Comparison of ENCODE assay signal across 1 cellular context in the genomic region with DNA sequence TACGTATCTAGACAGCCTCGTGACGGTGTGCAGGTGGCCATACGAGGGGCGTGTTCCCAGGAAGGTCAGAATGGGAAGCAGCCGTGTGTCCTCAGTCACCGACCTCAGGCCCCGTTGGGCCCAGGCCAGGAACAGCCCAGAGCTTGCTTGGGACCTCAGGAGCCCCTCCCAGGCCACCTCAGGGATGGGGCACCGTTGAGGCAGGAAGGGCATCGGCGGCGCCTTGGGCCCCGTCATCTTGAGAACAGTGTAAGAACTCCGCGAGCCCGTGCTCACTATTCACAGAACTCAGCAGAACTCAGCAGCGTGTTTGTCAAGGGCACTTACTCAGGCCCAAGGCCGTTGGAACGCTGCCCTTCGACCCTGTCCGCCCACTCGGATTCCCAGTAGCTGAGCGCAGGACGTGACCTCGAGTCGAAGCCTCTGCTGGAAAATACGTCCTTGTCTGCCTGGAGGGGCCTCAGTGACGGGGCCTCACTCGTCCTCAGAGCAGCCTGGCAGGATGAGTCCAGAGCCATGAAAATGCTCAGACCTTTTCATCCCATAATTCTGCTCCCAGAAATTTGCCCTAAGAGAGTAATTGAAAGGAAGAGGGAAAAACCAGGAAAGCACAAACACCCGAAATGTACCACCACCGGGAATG.
TF ChIP-seq lines count a peak whose summit lies in the region.

No MANE protein-coding gene starts in this region.

TF ChIP-seq in HepG2, 621 proteins besides CTCF, POLR2A, EP300 and RAD21 (continued from another document and continues in another):
- TF ChIP-seq, protein P1, sequence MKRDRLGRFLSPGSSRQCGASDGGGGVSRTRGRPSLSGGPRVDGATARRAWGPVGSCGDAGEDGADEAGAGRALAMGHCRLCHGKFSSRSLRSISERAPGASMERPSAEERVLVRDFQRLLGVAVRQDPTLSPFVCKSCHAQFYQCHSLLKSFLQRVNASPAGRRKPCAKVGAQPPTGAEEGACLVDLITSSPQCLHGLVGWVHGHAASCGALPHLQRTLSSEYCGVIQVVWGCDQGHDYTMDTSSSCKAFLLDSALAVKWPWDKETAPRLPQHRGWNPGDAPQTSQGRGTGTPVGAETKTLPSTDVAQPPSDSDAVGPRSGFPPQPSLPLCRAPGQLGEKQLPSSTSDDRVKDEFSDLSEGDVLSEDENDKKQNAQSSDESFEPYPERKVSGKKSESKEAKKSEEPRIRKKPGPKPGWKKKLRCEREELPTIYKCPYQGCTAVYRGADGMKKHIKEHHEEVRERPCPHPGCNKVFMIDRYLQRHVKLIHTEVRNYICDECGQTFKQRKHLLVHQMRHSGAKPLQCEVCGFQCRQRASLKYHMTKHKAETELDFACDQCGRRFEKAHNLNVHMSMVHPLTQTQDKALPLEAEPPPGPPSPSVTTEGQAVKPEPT (CRISPR knock-in tag; IDR thresholded peaks at IDR 0.05; ENCODE audit: low read depth): no peak
- TF ChIP-seq, protein P2, sequence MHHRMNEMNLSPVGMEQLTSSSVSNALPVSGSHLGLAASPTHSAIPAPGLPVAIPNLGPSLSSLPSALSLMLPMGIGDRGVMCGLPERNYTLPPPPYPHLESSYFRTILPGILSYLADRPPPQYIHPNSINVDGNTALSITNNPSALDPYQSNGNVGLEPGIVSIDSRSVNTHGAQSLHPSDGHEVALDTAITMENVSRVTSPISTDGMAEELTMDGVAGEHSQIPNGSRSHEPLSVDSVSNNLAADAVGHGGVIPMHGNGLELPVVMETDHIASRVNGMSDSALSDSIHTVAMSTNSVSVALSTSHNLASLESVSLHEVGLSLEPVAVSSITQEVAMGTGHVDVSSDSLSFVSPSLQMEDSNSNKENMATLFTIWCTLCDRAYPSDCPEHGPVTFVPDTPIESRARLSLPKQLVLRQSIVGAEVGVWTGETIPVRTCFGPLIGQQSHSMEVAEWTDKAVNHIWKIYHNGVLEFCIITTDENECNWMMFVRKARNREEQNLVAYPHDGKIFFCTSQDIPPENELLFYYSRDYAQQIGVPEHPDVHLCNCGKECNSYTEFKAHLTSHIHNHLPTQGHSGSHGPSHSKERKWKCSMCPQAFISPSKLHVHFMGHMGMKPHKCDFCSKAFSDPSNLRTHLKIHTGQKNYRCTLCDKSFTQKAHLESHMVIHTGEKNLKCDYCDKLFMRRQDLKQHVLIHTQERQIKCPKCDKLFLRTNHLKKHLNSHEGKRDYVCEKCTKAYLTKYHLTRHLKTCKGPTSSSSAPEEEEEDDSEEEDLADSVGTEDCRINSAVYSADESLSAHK (CRISPR knock-in tag; IDR thresholded peaks at IDR 0.05; ENCODE audit: borderline replicate concordance): no peak
- TF ChIP-seq ZNF136 (CRISPR knock-in tag; IDR thresholded peaks at IDR 0.05; ENCODE audit: low read depth): no peak
- TF ChIP-seq ZNF598 (CRISPR knock-in tag; IDR thresholded peaks at IDR 0.05; ENCODE audit: borderline replicate concordance): peak; percentile 33; the same call in 1 of the 2 replicates
- no peak for TF ChIP-seq ZEB1 (IDR thresholded peaks at IDR 0.05; ENCODE audit: insufficient replicate concordance, low read depth)
- peak; percentile 73; the same call in 1 of the 2 replicates for TF ChIP-seq NR2F2 (IDR thresholded peaks at IDR 0.05; ENCODE audit: borderline replicate concordance, low read depth)
- no peak for TF ChIP-seq HNRNPK (IDR thresholded peaks at IDR 0.05; ENCODE audit: low read depth, low read length, poor library complexity, severe bottlenecking)
- TF ChIP-seq, protein P3, sequence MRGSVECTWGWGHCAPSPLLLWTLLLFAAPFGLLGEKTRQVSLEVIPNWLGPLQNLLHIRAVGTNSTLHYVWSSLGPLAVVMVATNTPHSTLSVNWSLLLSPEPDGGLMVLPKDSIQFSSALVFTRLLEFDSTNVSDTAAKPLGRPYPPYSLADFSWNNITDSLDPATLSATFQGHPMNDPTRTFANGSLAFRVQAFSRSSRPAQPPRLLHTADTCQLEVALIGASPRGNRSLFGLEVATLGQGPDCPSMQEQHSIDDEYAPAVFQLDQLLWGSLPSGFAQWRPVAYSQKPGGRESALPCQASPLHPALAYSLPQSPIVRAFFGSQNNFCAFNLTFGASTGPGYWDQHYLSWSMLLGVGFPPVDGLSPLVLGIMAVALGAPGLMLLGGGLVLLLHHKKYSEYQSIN (CRISPR knock-in tag; IDR thresholded peaks at IDR 0.05; ENCODE audit: borderline replicate concordance): no peak
- peak; percentile 72; the same call in 1 of the 2 replicates for TF ChIP-seq ZMYM2 (CRISPR knock-in tag; IDR thresholded peaks at IDR 0.05)
- no peak for TF ChIP-seq STAG1 (CRISPR knock-in tag; IDR thresholded peaks at IDR 0.05)
- TF ChIP-seq ZBTB20 (CRISPR knock-in tag; IDR thresholded peaks at IDR 0.05; ENCODE audit: borderline replicate concordance, low read depth): peak; percentile 56; the same call in 1 of the 2 replicates
- peak; percentile 54 for TF ChIP-seq IKZF4 (CRISPR knock-in tag; IDR thresholded peaks at IDR 0.05; ENCODE audit: borderline replicate concordance, low read depth, not compliant biosample characterization)
- 0 out of 2 replicates have a peak, but pooled peaks have one; percentile 37 for TF ChIP-seq DR1 (CRISPR knock-in tag; IDR thresholded peaks at IDR 0.05)
- no peak for TF ChIP-seq DDIT3 (CRISPR knock-in tag; IDR thresholded peaks at IDR 0.05)
- 0 out of 2 replicates have a peak, but pooled peaks have one; percentile 58 for TF ChIP-seq ZFP36L1 (CRISPR knock-in tag; IDR thresholded peaks at IDR 0.05)
- TF ChIP-seq ZNF280B (CRISPR knock-in tag; IDR thresholded peaks at IDR 0.05; ENCODE audit: borderline replicate concordance): peak; percentile 63; the same call in 1 of the 2 replicates
- TF ChIP-seq ZNF335 (CRISPR knock-in tag; IDR thresholded peaks at IDR 0.05): 0 out of 2 replicates have a peak, but pooled peaks have one; percentile 25
- TF ChIP-seq KDM6A (CRISPR knock-in tag; IDR thresholded peaks at IDR 0.05; ENCODE audit: low read depth): peak; percentile 55; the same call in 1 of the 2 replicates
- no peak for TF ChIP-seq ZFP82 (CRISPR knock-in tag; IDR thresholded peaks at IDR 0.05; ENCODE audit: borderline replicate concordance)
- no peak for TF ChIP-seq SMAD9 (CRISPR knock-in tag; IDR thresholded peaks at IDR 0.05)
- no peak for TF ChIP-seq ZBTB1 (CRISPR knock-in tag; IDR thresholded peaks at IDR 0.05; ENCODE audit: borderline replicate concordance)
- TF ChIP-seq PHF20 (CRISPR knock-in tag; IDR thresholded peaks at IDR 0.05): peak; percentile 38; the same call in 1 of the 2 replicates
- TF ChIP-seq TOPORS (CRISPR knock-in tag; IDR thresholded peaks at IDR 0.05): peak; percentile 90
- 0 out of 2 replicates have a peak, but pooled peaks have one; percentile 51 for TF ChIP-seq MYPOP (CRISPR knock-in tag; IDR thresholded peaks at IDR 0.05)
- TF ChIP-seq HINFP (CRISPR knock-in tag; IDR thresholded peaks at IDR 0.05; ENCODE audit: low read depth): 0 out of 2 replicates have a peak, but pooled peaks have one; percentile 53
- no peak for TF ChIP-seq E2F5 (CRISPR knock-in tag; conservative IDR thresholded peaks at IDR 0.05)
- TF ChIP-seq PRPF4 (IDR thresholded peaks at IDR 0.05; ENCODE audit: low read depth, low read length, poor library complexity, severe bottlenecking): no peak
- TF ChIP-seq ZFP36L2 (CRISPR knock-in tag; IDR thresholded peaks at IDR 0.05): 0 out of 2 replicates have a peak, but pooled peaks have one; percentile 58
- TF ChIP-seq TP53 (CRISPR knock-in tag; conservative IDR thresholded peaks at IDR 0.05): no peak
- peak; percentile 76 for TF ChIP-seq IRF2 (CRISPR knock-in tag; IDR thresholded peaks at IDR 0.05)
- TF ChIP-seq, protein P4, sequence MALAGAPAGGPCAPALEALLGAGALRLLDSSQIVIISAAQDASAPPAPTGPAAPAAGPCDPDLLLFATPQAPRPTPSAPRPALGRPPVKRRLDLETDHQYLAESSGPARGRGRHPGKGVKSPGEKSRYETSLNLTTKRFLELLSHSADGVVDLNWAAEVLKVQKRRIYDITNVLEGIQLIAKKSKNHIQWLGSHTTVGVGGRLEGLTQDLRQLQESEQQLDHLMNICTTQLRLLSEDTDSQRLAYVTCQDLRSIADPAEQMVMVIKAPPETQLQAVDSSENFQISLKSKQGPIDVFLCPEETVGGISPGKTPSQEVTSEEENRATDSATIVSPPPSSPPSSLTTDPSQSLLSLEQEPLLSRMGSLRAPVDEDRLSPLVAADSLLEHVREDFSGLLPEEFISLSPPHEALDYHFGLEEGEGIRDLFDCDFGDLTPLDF (CRISPR knock-in tag; IDR thresholded peaks at IDR 0.05): no peak
- TF ChIP-seq ZNF451 (CRISPR knock-in tag; IDR thresholded peaks at IDR 0.05): no peak
- TF ChIP-seq, protein P5, sequence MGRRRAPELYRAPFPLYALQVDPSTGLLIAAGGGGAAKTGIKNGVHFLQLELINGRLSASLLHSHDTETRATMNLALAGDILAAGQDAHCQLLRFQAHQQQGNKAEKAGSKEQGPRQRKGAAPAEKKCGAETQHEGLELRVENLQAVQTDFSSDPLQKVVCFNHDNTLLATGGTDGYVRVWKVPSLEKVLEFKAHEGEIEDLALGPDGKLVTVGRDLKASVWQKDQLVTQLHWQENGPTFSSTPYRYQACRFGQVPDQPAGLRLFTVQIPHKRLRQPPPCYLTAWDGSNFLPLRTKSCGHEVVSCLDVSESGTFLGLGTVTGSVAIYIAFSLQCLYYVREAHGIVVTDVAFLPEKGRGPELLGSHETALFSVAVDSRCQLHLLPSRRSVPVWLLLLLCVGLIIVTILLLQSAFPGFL (CRISPR knock-in tag; IDR thresholded peaks at IDR 0.05): no peak
- no peak for TF ChIP-seq PBX2 (CRISPR knock-in tag; IDR thresholded peaks at IDR 0.05)
- TF ChIP-seq ZNF432 (CRISPR knock-in tag; IDR thresholded peaks at IDR 0.05; ENCODE audit: borderline replicate concordance): no peak
- no peak for TF ChIP-seq KAT8 (CRISPR knock-in tag; IDR thresholded peaks at IDR 0.05)
